ENCODE assay signal across 7 cellular contexts in the genomic region with DNA sequence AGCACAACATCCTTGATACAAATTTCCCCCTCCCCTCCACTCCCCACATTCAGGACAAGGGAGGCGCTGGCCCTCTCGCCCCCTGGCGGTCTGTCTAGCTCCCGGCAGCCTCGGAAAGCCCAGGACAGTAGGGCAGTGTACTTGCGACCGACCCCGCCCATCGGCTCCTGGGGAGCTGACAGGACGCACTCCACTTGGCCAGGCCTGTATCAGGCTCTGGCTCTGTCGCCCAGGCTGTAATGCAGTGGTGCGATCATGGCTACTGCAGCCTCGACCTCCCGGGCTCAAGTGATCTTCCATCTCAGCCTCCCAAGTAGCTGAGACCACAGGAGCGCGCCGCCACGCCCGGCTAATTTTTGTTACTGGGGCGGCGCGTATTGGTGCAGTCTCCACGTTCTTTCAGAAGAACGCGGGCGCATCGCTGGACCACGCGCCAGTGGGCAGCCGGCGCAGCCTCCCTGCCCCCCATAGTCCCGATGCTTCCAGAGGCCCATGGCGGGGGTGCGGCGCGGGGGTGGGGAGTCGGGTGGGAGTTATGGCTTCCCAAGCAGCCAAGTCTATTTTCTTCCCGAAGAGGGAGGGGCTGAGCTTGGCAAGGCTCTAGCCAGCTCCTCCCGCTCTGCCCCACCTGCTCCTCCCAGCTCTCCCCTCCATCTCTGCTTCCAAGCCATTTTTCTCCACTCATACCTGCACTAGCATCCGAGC. TPM values are rescaled to one million over a fixed set of nuclear protein-coding genes. Genes with fewer than 3 reads are reported as not detected.
DNase-seq lines count a peak whose midpoint lies in the region; ATAC-seq and TF ChIP-seq lines count a peak whose summit lies in the region.

No MANE protein-coding gene starts in this region.

- no peaks in the 10 kb centered on the region for H3K79me2 ChIP-seq in PC-3 (ENCODE audit: low read length)

- H2AFZ ChIP-seq in PC-3 (ENCODE audit: low read length), result peak overlapping the region; percentile 100
- peak overlapping the region; percentile 77 for H2AFZ ChIP-seq in neuronal stem cell (ENCODE audit: low read length)

- no peak overlapping the region for H3K4ac ChIP-seq in neuronal stem cell (ENCODE audit: low read length)

- H3K9me3 Mint-ChIP-seq in activated T-helper 17 cell treated with anti-CD3 and anti-CD28 coated beads, Interleukin-2, amount 50 U/mL, for 72 hours, result no peaks in the 10 kb centered on the region

- H3K27ac ChIP-seq in PC-3 (ENCODE audit: low read length), result no peak overlapping the region
- no peak overlapping the region for H3K27ac ChIP-seq in neuronal stem cell (replicated peaks; ENCODE audit: low read length)
- H3K27ac ChIP-seq in vagina, result no peak overlapping the region

- no peak overlapping the region for H2BK12ac ChIP-seq in neuronal stem cell (ENCODE audit: low read length)

- H3K4me2 ChIP-seq in PC-3 (ENCODE audit: low read length), result peak overlapping the region; percentile 95
- H3K4me2 ChIP-seq in neuronal stem cell (ENCODE audit: insufficient read depth, low read length, poor library complexity, severe bottlenecking), result peak overlapping the region; percentile 33

- 0 out of 2 replicates have a peak, but pooled peaks cover 2% of the 10 kb centered on the region for H3K4me1 ChIP-seq in PC-3 (ENCODE audit: insufficient read depth, low read length)
- no peaks in the 10 kb centered on the region for H3K4me1 ChIP-seq in neuronal stem cell (ENCODE audit: control insufficient read depth in 2 of 2, insufficient read depth in 1 of 2, low read depth in 1 of 2, low read length in 2 of 2)
- H3K4me1 ChIP-seq in vagina, result no peaks in the 10 kb centered on the region

- H3K18ac ChIP-seq in neuronal stem cell (ENCODE audit: low read length), result no peak overlapping the region

- H2AK5ac ChIP-seq in neuronal stem cell (ENCODE audit: low read depth, low read length), result no peak overlapping the region

- no peak overlapping the region for H2BK120ac ChIP-seq in neuronal stem cell (ENCODE audit: low read depth, low read length)

- H3K9me3 ChIP-seq in PC-3 (ENCODE audit: low read length), result no peaks in the 10 kb centered on the region
- H3K9me3 ChIP-seq in neuronal stem cell (replicated peaks in 1 of 2; ENCODE audit: control insufficient read depth in 2 of 2, insufficient read depth in 1 of 2, low read depth in 1 of 2, low read length in 2 of 2), result no peaks in the 10 kb centered on the region
- no peaks in the 10 kb centered on the region for H3K9me3 ChIP-seq in vagina

- no peaks in the 10 kb centered on the region for H3K79me1 ChIP-seq in neuronal stem cell (ENCODE audit: low read depth, low read length)

- no peak overlapping the region for H2BK5ac ChIP-seq in neuronal stem cell (ENCODE audit: low read length)

- H3K36me3 ChIP-seq in PC-3 (ENCODE audit: low read depth, low read length), result no peaks in the 10 kb centered on the region
- H3K36me3 ChIP-seq in neuronal stem cell (replicated peaks in 1 of 2; ENCODE audit: control insufficient read depth in 2 of 2, insufficient read depth in 2 of 2, low read length in 2 of 2), result no peaks in the 10 kb centered on the region
- no peaks in the 10 kb centered on the region for H3K36me3 ChIP-seq in vagina

- H3K23ac ChIP-seq in neuronal stem cell (ENCODE audit: low read depth, low read length, poor library complexity), result no peak overlapping the region

- peak overlapping the region; percentile 43 for H3K4me3 Mint-ChIP-seq in activated T-helper 17 cell treated with anti-CD3 and anti-CD28 coated beads, Interleukin-2, amount 50 U/mL, for 72 hours

- H3F3A ChIP-seq in PC-3 (ENCODE audit: low read length, unreplicated experiment), result no peaks in the 10 kb centered on the region

- TF ChIP-seq CTCF in PC-3 (conservative IDR thresholded peaks at IDR 0.05; ENCODE audit: low read depth, low read length), result peak; percentile 69
- TF ChIP-seq CTCF in fibroblast of the aortic adventitia (IDR thresholded peaks at IDR 0.05; ENCODE audit: insufficient read depth, low read length), result peak; percentile 51
- TF ChIP-seq CTCF in vagina (IDR thresholded peaks at IDR 0.05), result peak in 1 of 3 experiments; percentile 32

- no peaks in the 10 kb centered on the region for H3K9me2 ChIP-seq in PC-3 (replicated peaks; ENCODE audit: low read length)

- no peak overlapping the region for H4K8ac ChIP-seq in neuronal stem cell (ENCODE audit: low read depth, low read length)

- H3K14ac ChIP-seq in neuronal stem cell (ENCODE audit: low read length), result no peak overlapping the region

- H4K20me1 ChIP-seq in PC-3 (ENCODE audit: low read length), result no peaks in the 10 kb centered on the region

- H3K9ac ChIP-seq in PC-3 (ENCODE audit: low read length) (peak overlapping the region; percentile 64), neuronal stem cell (ENCODE audit: low read depth, low read length, poor library complexity) (no peak overlapping the region)

- no peak overlapping the region for H4K91ac ChIP-seq in neuronal stem cell (ENCODE audit: low read depth, low read length, poor library complexity)

- CTCF ChIA-PET in PC-3 (lab: Charles Lee), result interaction anchor here (0.7 to 1.3 kb wide), 2 partner anchors 8 to 410 kb away, joined by 4 read pairs; partner anchors contain the start of gene AKAP14

- WGBS in neuronal stem cell (ENCODE audit: extremely low coverage in 2 of 2, insufficient read length in 2 of 2, insufficient replicate concordance in 1 of 2), 2 donors, result no CpG with 5 or more reads among the region's 40 CpGs

- H2BK15ac ChIP-seq in neuronal stem cell (ENCODE audit: low read length), result no peak overlapping the region

- intact Hi-C loops in PC-3 (cut with micrococcal nuclease), result no loop called here
- intact Hi-C loops in vagina (cut with DNase I), result no loop called here

- no peaks in the 10 kb centered on the region for H3K36me3 Mint-ChIP-seq in activated T-helper 17 cell treated with anti-CD3 and anti-CD28 coated beads, Interleukin-2, amount 50 U/mL, for 72 hours (ENCODE audit: low read depth)

- no peak overlapping the region for H3K27ac Mint-ChIP-seq in activated T-helper 17 cell treated with anti-CD3 and anti-CD28 coated beads, Interleukin-2, amount 50 U/mL, for 72 hours

- TF ChIP-seq POLR2A in vagina (IDR thresholded peaks at IDR 0.05), result no peak

- H3K4me1 Mint-ChIP-seq in activated T-helper 17 cell treated with anti-CD3 and anti-CD28 coated beads, Interleukin-2, amount 50 U/mL, for 72 hours, result no peaks in the 10 kb centered on the region

- POLR2A ChIA-PET in PC-3 (lab: Charles Lee; ENCODE audit: unreplicated experiment), result interaction anchor here (1.0 kb wide), 1 partner anchor 35 kb away, joined by 3 read pairs; the partner anchor contains the start of gene UPF3B

- ATAC-seq in GM18502 (IDR thresholded peaks at IDR 0.05; ENCODE audit: poor library complexity, unreplicated experiment) (peak; percentile 96), HG03342 (IDR thresholded peaks at IDR 0.05; ENCODE audit: unreplicated experiment) (peak; percentile 85), PC-3 (peak; percentile 99)
- peak; percentile 91 for ATAC-seq in activated T-helper 17 cell treated with anti-CD3 and anti-CD28 coated beads, Interleukin-2, amount 50 U/mL, for 72 hours (replicated peaks)

- H3K27me3 ChIP-seq in PC-3 (ENCODE audit: low read length) (no peaks in the 10 kb centered on the region), neuronal stem cell (ENCODE audit: control insufficient read depth in 3 of 3, insufficient read depth in 3 of 3, low read depth in 1 of 3, low read length in 3 of 3) (no peaks in the 10 kb centered on the region), vagina (no peaks in the 10 kb centered on the region)

- peak; percentile 81 for DNase-seq in PC-3
- DNase-seq in fibroblast of the aortic adventitia (ENCODE audit: low read depth), result no peak
- DNase-seq in neuronal stem cell (ENCODE audit: low spot score), result no peak
- DNase-seq in vagina (ENCODE audit: extremely low spot score in 2 of 2), result no peak

- H3K27me3 Mint-ChIP-seq in activated T-helper 17 cell treated with anti-CD3 and anti-CD28 coated beads, Interleukin-2, amount 50 U/mL, for 72 hours, result no peaks in the 10 kb centered on the region

- peak overlapping the region; percentile 76 for H3K4me3 ChIP-seq in PC-3 (ENCODE audit: low read length)
- H3K4me3 ChIP-seq in fibroblast of the aortic adventitia (ENCODE audit: low read depth, low read length), result peak overlapping the region; percentile 35
- peak overlapping the region; percentile 25 to 69 for H3K4me3 ChIP-seq in neuronal stem cell (ENCODE audit: low read length in 2 of 2)
- peak overlapping the region; percentile 13 to 26 for H3K4me3 ChIP-seq in vagina

- BruUV-seq in PC-3 (replicated peaks; lab: Mats Ljungman, UMichigan), result no TSS peak

RNA-seq across cellular contexts. Expression of gene AKAP14, which starts 7.8 kb away (rescaled TPM):
- total RNA-seq in PC-3 (2014; rRNA removed) (not detected in 2 replicates), fibroblast of the aortic adventitia (ENCODE audit: low replicate concordance) (not detected in 2 replicates), vagina (not detected)
- not detected for total RNA-seq in activated T-helper 17 cell treated with anti-CD3 and anti-CD28 coated beads, Interleukin-2, amount 50 U/mL, for 72 hours
- polyA plus RNA-seq in neuronal stem cell (2013, experiment 1 of 2), result 0.35 TPM
- polyA plus RNA-seq in neuronal stem cell (2013, experiment 2 of 2), result 0.18 TPM

RNA-seq across cellular contexts. Expression of gene NDUFA1, which starts 16.2 kb away (rescaled TPM):
- total RNA-seq in PC-3 (2014; rRNA removed), result 122 and 167 TPM in 2 replicates
- 10 to 100 TPM; 70.5 to 96.5 TPM for total RNA-seq in activated T-helper 17 cell treated with anti-CD3 and anti-CD28 coated beads, Interleukin-2, amount 50 U/mL, for 72 hours
- 63.3 and 111 TPM in 2 replicates for total RNA-seq in fibroblast of the aortic adventitia (ENCODE audit: low replicate concordance)
- polyA plus RNA-seq in neuronal stem cell (2013, experiment 1 of 2), result 147 TPM
- polyA plus RNA-seq in neuronal stem cell (2013, experiment 2 of 2), result 148 TPM
- 25.8 TPM for total RNA-seq in vagina

RNA-seq across cellular contexts. Expression of gene RNF113A, which starts 16.3 kb away (rescaled TPM):
- total RNA-seq in PC-3 (2014; rRNA removed) (13.8 and 18.6 TPM in 2 replicates), fibroblast of the aortic adventitia (ENCODE audit: low replicate concordance) (10.0 and 11.7 TPM in 2 replicates), vagina (11.8 TPM)
- total RNA-seq in activated T-helper 17 cell treated with anti-CD3 and anti-CD28 coated beads, Interleukin-2, amount 50 U/mL, for 72 hours, result 10 to 100 TPM; 22.3 to 25.2 TPM
- polyA plus RNA-seq in neuronal stem cell (2013, experiment 1 of 2), result 11.5 TPM
- polyA plus RNA-seq in neuronal stem cell (2013, experiment 2 of 2), result 11.5 TPM

RNA-seq across cellular contexts. Expression of gene UPF3B, which starts 35.1 kb away (rescaled TPM):
- total RNA-seq in PC-3 (2014; rRNA removed) (4.7 and 8.1 TPM in 2 replicates), fibroblast of the aortic adventitia (ENCODE audit: low replicate concordance) (2.1 and 7.5 TPM in 2 replicates), vagina (2.5 TPM)
- total RNA-seq in activated T-helper 17 cell treated with anti-CD3 and anti-CD28 coated beads, Interleukin-2, amount 50 U/mL, for 72 hours, result 10 to 100 TPM; 19.3 to 19.4 TPM
- polyA plus RNA-seq in neuronal stem cell (2013, experiment 1 of 2), result 47.9 TPM
- polyA plus RNA-seq in neuronal stem cell (2013, experiment 2 of 2), result 47.7 TPM

RNA-seq across cellular contexts. Expression of gene NKAP, which starts 55.7 kb away (rescaled TPM):
- total RNA-seq in PC-3 (2014; rRNA removed) (5.2 and 5.6 TPM in 2 replicates), fibroblast of the aortic adventitia (ENCODE audit: low replicate concordance) (5.5 and 6.0 TPM in 2 replicates), vagina (6.4 TPM)
- 10 to 100 TPM; 10.1 to 10.8 TPM for total RNA-seq in activated T-helper 17 cell treated with anti-CD3 and anti-CD28 coated beads, Interleukin-2, amount 50 U/mL, for 72 hours
- 11.2 TPM for polyA plus RNA-seq in neuronal stem cell (2013, experiment 1 of 2)
- 11.9 TPM for polyA plus RNA-seq in neuronal stem cell (2013, experiment 2 of 2)

Comparison
In these comparisons a context has a peak if more than half of its experiments do, and no peak if none do; other contexts are left out.
1. H3K4me3 ChIP-seq: peak in every context shown above with its lines; median percentile 76 in PC-3; 47 in neuronal stem cell; 35 in fibroblast of the aortic adventitia; 20 in vagina.